ENCODE assay signal across 15 cellular contexts in genomic region chr2:73852020-73852419, GRCh38. TPM values are rescaled to one million over a fixed set of nuclear protein-coding genes. Genes with fewer than 3 reads are reported as not detected.
DNase-seq lines count a peak whose midpoint lies in the region; ATAC-seq and TF ChIP-seq lines count a peak whose summit lies in the region.
"Had no signal": no experiment of that assay in that cellular context is flagged by ENCODE, and none has a peak within 500 bp of the region (broad histone marks: within the 10 kb centered on the region; RNA-seq: fewer than 3 reads in every experiment).

No MANE protein-coding gene starts in this region.

- TF ChIP-seq RAD21 in HCT116 (IDR thresholded peaks at IDR 0.05; ENCODE audit: low read depth): no peak

- peaks cover 36% of the 10 kb centered on the region for H3K36me3 ChIP-seq in ACC112 (ENCODE audit: insufficient read depth, low read length)
- peaks cover 30 to 49% of the 10 kb centered on the region in 2 experiments for H3K36me3 ChIP-seq in HCT116 (ENCODE audit: control insufficient read depth in 1 of 2, insufficient read depth in 2 of 2, low read length in 2 of 2)
- H3K36me3 ChIP-seq in adipocyte (ENCODE audit: control insufficient read depth, insufficient read depth, low read length, severe bottlenecking): peaks cover 78% of the 10 kb centered on the region
- H3K36me3 ChIP-seq in upper lobe of left lung: peaks cover 15 to 99% (median 67%) of the 10 kb centered on the region in 4 donors

- H3K27ac ChIP-seq in ACC112 (ENCODE audit: low read depth, low read length): peak overlapping the region; percentile 22
- peak overlapping the region; percentile 46; the same call in 1 of the 2 replicates for H3K27ac ChIP-seq in HCT116 (ENCODE audit: low read depth, low read length)
- H3K27ac ChIP-seq in upper lobe of left lung: no peak overlapping the region
- H3K27ac ChIP-seq: SJCRH30, thyroid gland had no signal

- intact Hi-C loops in HCT116 (cut with micrococcal nuclease): no loop called here

- H3K27me3 ChIP-seq in ACC112 (ENCODE audit: insufficient read depth, low read length): no peaks in the 10 kb centered on the region
- no peaks in the 10 kb centered on the region for H3K27me3 ChIP-seq in HCT116 (ENCODE audit: insufficient read depth, low read length)
- no peaks in the 10 kb centered on the region for H3K27me3 ChIP-seq in adipocyte (replicated peaks; ENCODE audit: control insufficient read depth, insufficient read depth, low read length)
- H3K27me3 ChIP-seq in upper lobe of left lung: no peaks in the 10 kb centered on the region
- H3K27me3 ChIP-seq: SJCRH30, thyroid gland had no signal

- POLR2A ChIA-PET in HCT116 (lab: Charles Lee): no interaction called here

- H4K20me1 ChIP-seq in HCT116 (ENCODE audit: insufficient read depth): peaks cover 3% of the 10 kb centered on the region; the same call in 1 of the 2 replicates

- H3K9me3 ChIP-seq in HCT116 (ENCODE audit: control insufficient read depth in 1 of 2, insufficient read depth in 1 of 2, low read depth in 1 of 2, low read length in 2 of 2): no peaks in the 10 kb centered on the region
- H3K9me3 ChIP-seq in adipocyte (ENCODE audit: control insufficient read depth, low read length): no peaks in the 10 kb centered on the region
- H3K9me3 ChIP-seq in upper lobe of left lung: no peaks in the 10 kb centered on the region
- H3K9me3 ChIP-seq: psoas muscle, SJCRH30, thyroid gland had no signal

- H3K9me2 ChIP-seq in HCT116 (ENCODE audit: insufficient read depth): no peaks in the 10 kb centered on the region

- RAD21 ChIA-PET in HCT116 (lab: Charles Lee; ENCODE audit: low non-redundant PET in 1 of 2, low total read pairs in 2 of 2, uncharacterized antibody in 2 of 2, unreplicated experiment in 2 of 2): no interaction called here

- no peak for TF ChIP-seq EP300 in upper lobe of left lung (IDR thresholded peaks at IDR 0.05)

- no peak overlapping the region for H3K4me3 ChIP-seq in ACC112 (ENCODE audit: low read depth, low read length)
- 0 out of 4 replicates have a peak overlapping the region, but pooled peaks of 1 of the 2 experiments have one; percentile 1 for H3K4me3 ChIP-seq in HCT116 (replicated peaks in 1 of 2; ENCODE audit: low read depth in 1 of 2, low read length in 2 of 2)
- H3K4me3 ChIP-seq in adipocyte (ENCODE audit: low read length): no peak overlapping the region
- H3K4me3 ChIP-seq in upper lobe of left lung: no peak overlapping the region
- H3K4me3 ChIP-seq: GM23338, psoas muscle, SJCRH30, thyroid gland had no signal

- H3K4me1 ChIP-seq in ACC112 (ENCODE audit: control insufficient read depth, insufficient read depth, low read length, unreplicated experiment) (peaks cover 34% of the 10 kb centered on the region), HCT116 (ENCODE audit: control insufficient read depth in 1 of 2, insufficient read depth in 2 of 2, low read length in 2 of 2) (peaks cover 14 to 24% of the 10 kb centered on the region in 2 experiments), adipocyte (ENCODE audit: control insufficient read depth, insufficient read depth, low read length) (peaks cover 18% of the 10 kb centered on the region), upper lobe of left lung (no peaks in the 10 kb centered on the region)
- H3K4me1 ChIP-seq: psoas muscle, thyroid gland had no signal

- H3K9ac ChIP-seq in HCT116 (ENCODE audit: low read length): no peak overlapping the region
- no peak overlapping the region for H3K9ac ChIP-seq in adipocyte (ENCODE audit: low read length)

- peak; percentile 31 for DNase-seq in HCT116 (ENCODE audit: low read depth, low spot score)
- peak; percentile 61 for DNase-seq in adipocyte (ENCODE audit: low read depth)
- peak; percentile 39 for DNase-seq in glomerular endothelial cell (ENCODE audit: extremely low read depth, low read depth, low spot score)
- no peak for DNase-seq in NCI-H1105 treated with DMSO at 0.1 percent for 48 hours (lab: John Stamatoyannopoulos, UW)
- DNase-seq in activated naive CD4-positive, alpha-beta T cell (lab: John Stamatoyannopoulos, UW): no peak
- DNase-seq in upper lobe of left lung: no peak
- DNase-seq in mucosa of gallbladder (ENCODE audit: low spot score): no peak
- DNase-seq: activated naive CD4-positive, alpha-beta T cell treated with anti-CD3 and anti-CD28 coated beads, Interleukin-2, amount 10 ng/mL, durations not matched to agents 7 days and 5 days; NCI-H510A treated with DMSO at 0.1 percent for 48 hours; psoas muscle; thyroid gland had no signal

- ATAC-seq in HCT116 (peak; percentile 71), upper lobe of left lung (ENCODE audit: low FRiP score in 2 of 2) (no peak)

- no TSS peak for BruUV-seq in HCT116 (replicated peaks; lab: Mats Ljungman, UMichigan)

- TF ChIP-seq CTCF in HCT116 (IDR thresholded peaks at IDR 0.05 in 2 of 3, conservative IDR thresholded peaks at IDR 0.05 in 1 of 3; ENCODE audit: borderline replicate concordance in 1 of 3, insufficient read depth in 1 of 3, low read depth in 2 of 3, low read length in 2 of 3) (no peak), upper lobe of left lung (IDR thresholded peaks at IDR 0.05) (no peak)

- TF ChIP-seq POLR2A in HCT116 (IDR thresholded peaks at IDR 0.05; ENCODE audit: borderline replicate concordance, extremely low read depth, insufficient read depth, insufficient read length) (no peak), upper lobe of left lung (IDR thresholded peaks at IDR 0.05) (no peak)

- H3K79me2 ChIP-seq in ACC112 (ENCODE audit: control insufficient read depth, insufficient read depth, low read length, unreplicated experiment) (no peaks in the 10 kb centered on the region), HCT116 (ENCODE audit: insufficient read depth, low read length) (no peaks in the 10 kb centered on the region)

- H3K4me2 ChIP-seq in HCT116 (ENCODE audit: low read length): peak overlapping the region; percentile 52
- H3K4me2 ChIP-seq: GM23338 had no signal

- H2AFZ ChIP-seq in ACC112 (ENCODE audit: low read length, unreplicated experiment): no peak overlapping the region
- H2AFZ ChIP-seq in HCT116 (ENCODE audit: low read depth, low read length, poor library complexity, severe bottlenecking): no peak overlapping the region
- H2AFZ ChIP-seq: GM23338 had no signal

- CTCF ChIA-PET in HCT116 (lab: Charles Lee): interaction anchor here (1.5 kb wide), 1 partner anchor 24 kb away, joined by 5 read pairs; the partner anchor contains the start of gene STAMBP

TF ChIP-seq in HCT116, 20 proteins besides CTCF, POLR2A, EP300 and RAD21 (continues in another document):
- TF ChIP-seq SRF (IDR thresholded peaks at IDR 0.05; ENCODE audit: low read depth): no peak
- no peak for TF ChIP-seq POLR2AphosphoS5 (IDR thresholded peaks at IDR 0.05; ENCODE audit: low read depth, low read length)
- no peak for TF ChIP-seq ZBTB33 (IDR thresholded peaks at IDR 0.05; ENCODE audit: extremely low read depth, insufficient replicate concordance, low read length)
- peak; percentile 89 for TF ChIP-seq JUND (IDR thresholded peaks at IDR 0.05)
- TF ChIP-seq ZNF274 (IDR thresholded peaks at IDR 0.05; ENCODE audit: low read depth, low read length): no peak
- TF ChIP-seq CEBPB (IDR thresholded peaks at IDR 0.05; ENCODE audit: low read depth): no peak
- TF ChIP-seq EGR1 (IDR thresholded peaks at IDR 0.05; ENCODE audit: low read depth): no peak
- peak; percentile 94 for TF ChIP-seq FOSL1 (IDR thresholded peaks at IDR 0.05; ENCODE audit: low read depth)
- TF ChIP-seq YY1 (IDR thresholded peaks at IDR 0.05; ENCODE audit: extremely low read depth, insufficient replicate concordance, low read depth, low read length): no peak
- peak; percentile 38; the same call in 1 of the 2 replicates for TF ChIP-seq SP1 (IDR thresholded peaks at IDR 0.05; ENCODE audit: low read depth)
- no peak for TF ChIP-seq SIN3A (IDR thresholded peaks at IDR 0.05; ENCODE audit: low read depth)

RNA-seq across cellular contexts. Expression of gene STAMBP, which starts 23.3 kb away (rescaled TPM):
- 45.2 TPM for total RNA-seq in HCT116 (2021; ENCODE audit: unreplicated experiment)
- 32.8 and 39.5 TPM in 2 replicates for polyA plus RNA-seq in HCT116 (2012)
- 24.0 and 25.2 TPM in 2 replicates for total RNA-seq in glomerular endothelial cell
- total RNA-seq in upper lobe of left lung: 10 to 100 TPM; 22.8 to 41.7 (median 28.3) TPM
- total RNA-seq in mucosa of gallbladder: 49.0 TPM

RNA-seq across cellular contexts. Expression of gene ACTG2, which starts 40.8 kb away (rescaled TPM):
- total RNA-seq in HCT116 (2021; ENCODE audit: unreplicated experiment): 0.89 TPM
- polyA plus RNA-seq in HCT116 (2012): 0.05 TPM in 1 of 2 replicates, not detected in the other
- total RNA-seq in glomerular endothelial cell: 1.6 TPM in 1 of 2 replicates, not detected in the other
- total RNA-seq in upper lobe of left lung: 10 to 100 TPM; 10.8 to 65.3 (median 27.2) TPM
- 2,669 TPM for total RNA-seq in mucosa of gallbladder
- polyA plus RNA-seq: CD14-positive monocyte had no signal

Comparison
In these comparisons a context has a peak if more than half of its experiments do, and no peak if none do; other contexts are left out.
1. H3K27ac ChIP-seq: peak in ACC112 (single experiment) and HCT116 (single experiment); none in upper lobe of left lung (0 of 4).
2. DNase-seq: peak in HCT116 (single experiment), adipocyte (single experiment) and glomerular endothelial cell (single experiment); none in NCI-H1105 treated with DMSO at 0.1 percent for 48 hours (single experiment), activated naive CD4-positive, alpha-beta T cell (0 of 4), upper lobe of left lung (0 of 2) and mucosa of gallbladder (single experiment).
3. RNA of gene ACTG2, which starts 40.8 kb away (total RNA-seq): 2,669 TPM in mucosa of gallbladder (single experiment); 10.8 to 65.3 TPM in upper lobe of left lung, 1.6 TPM in glomerular endothelial cell and 0.89 TPM in HCT116 (single experiment); every median in the first group is over 10 times any median in the second.